ENCODE assay signal across 7 cellular contexts in genomic region chr19:31356587-31357314, GRCh38. TPM values are rescaled to one million over a fixed set of nuclear protein-coding genes. Genes with fewer than 3 reads are reported as not detected.
DNase-seq lines count a peak whose midpoint lies in the region; ATAC-seq lines count a peak whose summit lies in the region.

No MANE protein-coding gene starts in this region.

- DNase-seq in RPMI7951 (ENCODE audit: low read depth) (peak; percentile 59), iPS-NIHi7 (ENCODE audit: extremely low spot score) (peak; percentile 88), AG08396 (ENCODE audit: low spot score) (no peak), sciatic nerve (ENCODE audit: low spot score) (no peak)
- peak; percentile 65 for DNase-seq in activated naive CD8-positive, alpha-beta T cell treated with anti-CD3 and anti-CD28 coated beads for 36 hours
- peak; percentile 79 for DNase-seq in stimulated activated CD8-positive, alpha-beta memory T cell treated with anti-CD3 and anti-CD28 coated beads, Interleukin-4, amount 100 ng/mL, for 48 hours

- H3K9me3 Mint-ChIP-seq in activated naive CD8-positive, alpha-beta T cell treated with anti-CD3 and anti-CD28 coated beads for 36 hours = no peaks in the 10 kb centered on the region

- H3K4me3 Mint-ChIP-seq in activated naive CD8-positive, alpha-beta T cell treated with anti-CD3 and anti-CD28 coated beads for 36 hours = no peak overlapping the region

- ATAC-seq in sciatic nerve (no peak), HG03520 (IDR thresholded peaks at IDR 0.05; ENCODE audit: unreplicated experiment) (no peak)

- no peaks in the 10 kb centered on the region for H3K36me3 Mint-ChIP-seq in activated naive CD8-positive, alpha-beta T cell treated with anti-CD3 and anti-CD28 coated beads for 36 hours

- intact Hi-C loops in sciatic nerve (cut with DNase I) = no loop called here

- H3K27ac Mint-ChIP-seq in activated naive CD8-positive, alpha-beta T cell treated with anti-CD3 and anti-CD28 coated beads for 36 hours = no peak overlapping the region

- peaks cover 82% of the 10 kb centered on the region for H3K27me3 Mint-ChIP-seq in activated naive CD8-positive, alpha-beta T cell treated with anti-CD3 and anti-CD28 coated beads for 36 hours

- peaks cover 33% of the 10 kb centered on the region for H3K4me1 Mint-ChIP-seq in activated naive CD8-positive, alpha-beta T cell treated with anti-CD3 and anti-CD28 coated beads for 36 hours

RNA-seq across cellular contexts. Expression of gene TSHZ3, which starts 7.5 kb away (rescaled TPM):
- total RNA-seq in RPMI7951 (2014; rRNA removed; shearing (Covaris generic)) = 8.5 and 9.9 TPM in 2 replicates
- under 1 TPM; 0.06 TPM for total RNA-seq in activated naive CD8-positive, alpha-beta T cell treated with anti-CD3 and anti-CD28 coated beads for 36 hours
- total RNA-seq in sciatic nerve = 32.8 TPM

Comparison
In these comparisons a context has a peak if more than half of its experiments do, and no peak if none do; other contexts are left out.
1. DNase-seq: peak in RPMI7951 (single experiment), activated naive CD8-positive, alpha-beta T cell treated with anti-CD3 and anti-CD28 coated beads for 36 hours (single experiment), iPS-NIHi7 (single experiment) and stimulated activated CD8-positive, alpha-beta memory T cell treated with anti-CD3 and anti-CD28 coated beads, Interleukin-4, amount 100 ng/mL, for 48 hours (single experiment); none in AG08396 (single experiment) and sciatic nerve (single experiment).